In the genomic region with DNA sequence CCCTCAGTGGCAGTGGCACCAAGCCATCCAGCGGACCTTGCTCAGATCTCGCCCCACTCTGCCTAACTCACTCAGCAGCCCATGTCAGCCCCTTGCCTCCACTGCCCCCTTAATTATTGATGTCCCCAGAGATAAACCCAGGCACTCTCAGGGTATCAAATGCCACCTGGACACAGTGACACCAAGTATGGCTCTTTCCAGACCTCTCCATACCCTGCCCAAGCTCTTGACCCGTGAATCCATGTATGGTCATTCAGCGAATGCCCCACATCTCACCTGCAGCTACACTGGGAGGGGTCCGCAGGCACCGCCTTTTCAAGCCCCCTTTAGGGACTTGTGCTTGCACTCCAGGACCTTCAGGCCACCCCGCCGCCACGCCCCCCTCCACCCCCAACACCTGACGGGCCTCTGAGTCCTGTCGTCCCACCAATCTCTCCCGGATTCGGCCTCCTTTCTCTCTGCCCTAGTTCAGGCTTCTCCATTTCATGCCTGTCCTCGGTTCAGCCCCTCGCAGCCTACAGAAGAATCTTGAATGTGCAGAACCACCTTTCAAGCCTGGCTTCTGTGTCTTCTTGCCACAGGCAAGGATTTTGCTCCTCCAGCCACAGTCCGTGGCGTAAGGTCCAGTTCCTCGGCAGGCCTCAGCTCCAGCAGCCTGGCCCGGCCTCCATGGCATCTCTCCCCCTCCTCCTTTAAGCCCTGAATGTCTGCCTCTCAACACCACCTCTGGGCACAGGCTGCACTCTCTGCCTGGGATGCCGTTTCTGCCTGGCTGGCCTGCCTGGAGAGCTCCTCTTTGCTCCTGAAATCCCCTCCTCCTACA, we compare ENCODE assay signal across 28 cellular contexts. TPM values are rescaled to one million over a fixed set of nuclear protein-coding genes. Genes with fewer than 3 reads are reported as not detected.
DNase-seq lines count a peak whose midpoint lies in the region; ATAC-seq, FAIRE-seq and TF ChIP-seq lines count a peak whose summit lies in the region.
"Had no signal": no experiment of that assay in that cellular context is flagged by ENCODE, and none has a peak within 500 bp of the region (broad histone marks: within the 10 kb centered on the region; RNA-seq: fewer than 3 reads in every experiment).

No MANE protein-coding gene starts in this region.

- peak; percentile 35 for DNase-seq in activated CD8-positive, alpha-beta memory T cell treated with anti-CD3 and anti-CD28 coated beads, Interleukin-2, amount 50 U/mL, for 48 hours
- no peak for DNase-seq in activated CD8-positive, alpha-beta memory T cell treated with anti-CD3 and anti-CD28 coated beads, Interleukin-2, amount 50 U/mL, for 4 hours
- DNase-seq in Peyer's patch = peak in 2 of 3 donors; percentile 3 to 36
- no peak for DNase-seq in HepG2 (ENCODE audit: low spot score)
- DNase-seq in spleen = peak; percentile 40
- DNase-seq in dorsolateral prefrontal cortex = no peak
- DNase-seq in RCC 7860 (ENCODE audit: low spot score) = no peak
- DNase-seq in NCI-H2081 (lab: John Stamatoyannopoulos, UW) = no peak
- DNase-seq: activated CD4-positive, CD25-positive, alpha-beta regulatory T cell; activated CD8-positive, alpha-beta T cell treated with anti-CD3 and anti-CD28 coated beads, Interleukin-2, amount 10 ng/mL, durations not matched to agents 7 days and 5 days; activated naive CD4-positive, alpha-beta T cell treated with anti-CD3 and anti-CD28 coated beads, Interleukin-2, amount 50 U/mL, for 16 hours; activated T-cell treated with anti-CD3 and anti-CD28 coated beads, Interleukin-2, amount 50 U/mL, for 72 hours; AML-193; caudate nucleus; GM23248; mesendoderm; NCI-H1694; NCI-H2171 treated with DMSO at 0.1 percent for 48 hours; NCI-H524 treated with DMSO at 0.1 percent for 48 hours; ovary; SJCRH30; stimulated activated CD4-positive, alpha-beta T cell treated with anti-CD3 and anti-CD28 coated beads, Interleukin-15, amount 100 ng/mL, for 24 hours; substantia nigra had no signal

- H3K79me2 ChIP-seq in HepG2 (ENCODE audit: insufficient read depth, low read length) = no peaks in the 10 kb centered on the region

- intact Hi-C loops in HepG2 (cut with micrococcal nuclease; ENCODE audit: unreplicated experiment) = no loop called here
- intact Hi-C loops in spleen (cut with DNase I; ENCODE audit: low total_unique reads) = no loop called here
- intact Hi-C loops in dorsolateral prefrontal cortex (cut with DNase I) = no loop called here

- H3K27me3 ChIP-seq in Peyer's patch = no peaks in the 10 kb centered on the region
- H3K27me3 ChIP-seq in HepG2 (ENCODE audit: control insufficient read depth in 1 of 2, insufficient read depth in 2 of 2, low read length in 2 of 2) = peaks cover 16 to 95% of the 10 kb centered on the region in 2 experiments; a peak in 4 of 5 replicates
- H3K27me3 ChIP-seq in spleen (replicated peaks in 1 of 7) = peaks cover 0 to 48% (median 6%) of the 10 kb centered on the region in 7 donors
- H3K27me3 ChIP-seq in dorsolateral prefrontal cortex = peaks cover 0 to 4% (median 0%) of the 10 kb centered on the region in 45 donors
- H3K27me3 ChIP-seq: ascending aorta, ovary, right lobe of liver, SJCRH30 had no signal

- TF ChIP-seq RAD21 in HepG2 (CRISPR knock-in tag; IDR thresholded peaks at IDR 0.05) = no peak

- WGBS in HepG2 (ENCODE audit: low lambda C conversion rate) = 37% methylated on average over 20 of the region's 20 CpGs
- 87 to 92% (median 91%) methylated on average over 20 of the region's 20 CpGs for WGBS in spleen, 5 donors

- H3K4me1 ChIP-seq in Peyer's patch (peaks cover 0 to 8% (median 0%) of the 10 kb centered on the region in 4 donors), HepG2 (ENCODE audit: insufficient read depth, low read length) (peaks cover 7% of the 10 kb centered on the region; the same call in 1 of the 2 replicates), spleen (no peaks in the 10 kb centered on the region)
- H3K4me1 ChIP-seq: ascending aorta, right lobe of liver had no signal

- in situ Hi-C loops in HepG2 (cut with HindIII; ENCODE audit: extremely low pct_ligation_motif_present, low pct_unique_long_range_greater_than_20kb) = no loop called here

- BruUV-seq in HepG2 (replicated peaks; lab: Mats Ljungman, UMichigan) = no TSS peak

- H4K20me1 ChIP-seq in HepG2 (ENCODE audit: insufficient read depth, low read length) = no peaks in the 10 kb centered on the region; the same call in 1 of the 2 replicates

- TF ChIP-seq EP300 in HepG2 (IDR thresholded peaks at IDR 0.05; ENCODE audit: low read depth in 2 of 2, low read length in 2 of 2) = no peak
- TF ChIP-seq EP300 in HepG2 (CRISPR knock-in tag; IDR thresholded peaks at IDR 0.05; ENCODE audit: borderline replicate concordance) = no peak

- ATAC-seq in HepG2 = peak; percentile 10
- ATAC-seq: activated CD8-positive, alpha-beta T cell treated with anti-CD3 and anti-CD28 coated beads, Interleukin-2, amount 10 ng/mL, durations not matched to agents 7 days and 5 days; activated T-cell treated with anti-CD3 and anti-CD28 coated beads, Interleukin-2, amount 50 U/mL, for 72 hours; Panc1; right lobe of liver; T-cell had no signal

- H2AFZ ChIP-seq in HepG2 (ENCODE audit: low read length) = no peak overlapping the region
- H2AFZ ChIP-seq: GM23248 had no signal

- TF ChIP-seq CTCF in Peyer's patch (IDR thresholded peaks at IDR 0.05) = no peak
- no peak for TF ChIP-seq CTCF in HepG2 (CRISPR knock-in tag; IDR thresholded peaks at IDR 0.05)
- TF ChIP-seq CTCF in spleen (IDR thresholded peaks at IDR 0.05 in 8 of 11, conservative IDR thresholded peaks at IDR 0.05 in 3 of 11) = no peak
- TF ChIP-seq CTCF in dorsolateral prefrontal cortex (IDR thresholded peaks at IDR 0.05 in 54 of 56, conservative IDR thresholded peaks at IDR 0.05 in 2 of 56; ENCODE audit: low read depth in 1 of 56, partially characterized antibody in 56 of 56) = no peak

- TF ChIP-seq POLR2A in Peyer's patch (IDR thresholded peaks at IDR 0.05) (no peak), HepG2 (IDR thresholded peaks at IDR 0.05; ENCODE audit: insufficient read depth in 1 of 2, low read depth in 2 of 2, low read length in 2 of 2) (no peak), spleen (IDR thresholded peaks at IDR 0.05) (no peak)

- H3K9me3 ChIP-seq in Peyer's patch (no peaks in the 10 kb centered on the region), HepG2 (ENCODE audit: low read length) (no peaks in the 10 kb centered on the region), spleen (no peaks in the 10 kb centered on the region)
- H3K9me3 ChIP-seq: ascending aorta, ovary, right lobe of liver, SJCRH30 had no signal

- CTCF ChIA-PET in HepG2 (lab: Yijun Ruan, JAX; ENCODE audit: low intra/inter-chr PET ratio, low total read pairs) = no interaction called here

- no peaks in the 10 kb centered on the region for H3K36me3 ChIP-seq in Peyer's patch
- H3K36me3 ChIP-seq in HepG2 (replicated peaks in 1 of 2; ENCODE audit: control insufficient read depth in 1 of 2, insufficient read depth in 2 of 2, low read length in 2 of 2) = no peaks in the 10 kb centered on the region
- no peaks in the 10 kb centered on the region for H3K36me3 ChIP-seq in spleen
- H3K36me3 ChIP-seq: ascending aorta, ovary, right lobe of liver, SJCRH30 had no signal

- H3K4me3 ChIP-seq in Peyer's patch (no peak overlapping the region), HepG2 (replicated peaks in 1 of 3; ENCODE audit: insufficient read depth in 1 of 3, low read depth in 2 of 3, low read length in 3 of 3) (no peak overlapping the region), spleen (no peak overlapping the region), dorsolateral prefrontal cortex (no peak overlapping the region)
- H3K4me3 ChIP-seq: ascending aorta, GM23248, ovary, right lobe of liver, SJCRH30 had no signal

- H3K9ac ChIP-seq in HepG2 (ENCODE audit: insufficient read depth, low read depth, low read length) = no peak overlapping the region
- H3K9ac ChIP-seq: GM23248 had no signal

- no peak overlapping the region for H3K27ac ChIP-seq in Peyer's patch
- H3K27ac ChIP-seq in HepG2 (ENCODE audit: extremely low read length, insufficient read depth, low read length) = no peak overlapping the region
- H3K27ac ChIP-seq in spleen = no peak overlapping the region
- H3K27ac ChIP-seq in dorsolateral prefrontal cortex = no peak overlapping the region
- H3K27ac ChIP-seq: ascending aorta, GM23248, ovary, right lobe of liver, SJCRH30 had no signal

- no peak overlapping the region for H3K4me2 ChIP-seq in HepG2 (ENCODE audit: low read depth, low read length)

- POLR2A ChIA-PET in HepG2 (lab: Yijun Ruan, JAX) = interaction anchor here (1.1 kb wide), 1 partner anchor 52 kb away, joined by 3 read pairs; no protein-coding TSS in a partner anchor

- FAIRE-seq in HepG2 (lab: Jason Lieb, UNC) (no peak), RCC 7860 (lab: Jason Lieb, UNC) (no peak)
- FAIRE-seq: G401.6 had no signal

RNA-seq across cellular contexts. Expression of gene ODC1, which starts 54.1 kb away (rescaled TPM):
- total RNA-seq in Peyer's patch (10 to 100 TPM; 31.5 to 91.6 (median 55.6) TPM), HepG2 (2016; rRNA removed; fragmentation: Illumina TruSeq; extraction: Trizol) (371 and 422 TPM in 2 replicates), spleen (10 to 100 TPM; 28.9 to 84.3 (median 62.8) TPM), dorsolateral prefrontal cortex (10 to 100 TPM; 11.1 to 44.4 (median 22.4) TPM)
- 747 and 845 TPM in 2 replicates for total RNA-seq in HepG2 (2016; cell fraction: cytosol; rRNA removed; fragmentation: Illumina TruSeq; extraction: Trizol; ENCODE audit: low read depth)
- total RNA-seq in HepG2 (2016; cell fraction: insoluble cytoplasmic fraction; rRNA removed; fragmentation: Illumina TruSeq; extraction: Trizol) = 382 and 405 TPM in 2 replicates
- total RNA-seq in HepG2 (2016; cell fraction: membrane; rRNA removed; fragmentation: Illumina TruSeq; extraction: Trizol) = 1,179 and 1,380 TPM in 2 replicates
- 154 and 170 TPM in 2 replicates for total RNA-seq in HepG2 (2016; cell fraction: nucleus; rRNA removed; fragmentation: Illumina TruSeq; extraction: Trizol)
- polyA plus RNA-seq in HepG2 (2011; rRNA removed) (105 and 142 TPM in 2 replicates), spleen (10 to 100 TPM; 38.0 to 78.1 (median 65.3) TPM)
- 93.6 and 131 TPM in 2 replicates for polyA plus RNA-seq in HepG2 (2011; cell fraction: cytosol; rRNA removed)
- polyA plus RNA-seq in HepG2 (2011; cell fraction: nucleus; rRNA removed) = 44.5 and 56.5 TPM in 2 replicates
- 108 and 109 TPM in 2 replicates for polyA plus RNA-seq in HepG2 (2012)
- polyA plus RNA-seq in HepG2 (2016; cell fraction: cytosol; fragmentation: Illumina TruSeq; extraction: Trizol; ENCODE audit: low read depth) = 923 and 940 TPM in 2 replicates
- 367 and 392 TPM in 2 replicates for polyA plus RNA-seq in HepG2 (2016; cell fraction: insoluble cytoplasmic fraction; fragmentation: Illumina TruSeq; extraction: Trizol; ENCODE audit: low read depth)
- 1,008 and 1,080 TPM in 2 replicates for polyA plus RNA-seq in HepG2 (2016; cell fraction: membrane; fragmentation: Illumina TruSeq; extraction: Trizol; ENCODE audit: low read depth)
- polyA plus RNA-seq in HepG2 (2016; cell fraction: nucleus; fragmentation: Illumina TruSeq; extraction: Trizol; ENCODE audit: insufficient read depth, low read depth) = 235 and 237 TPM in 2 replicates
- polyA minus RNA-seq in HepG2 (2011; rRNA and poly(A)+ RNA removed; ENCODE audit: low replicate concordance) = 64.0 and 223 TPM in 2 replicates
- polyA minus RNA-seq in HepG2 (2011; cell fraction: cytosol; rRNA and poly(A)+ RNA removed) = 53.3 and 58.5 TPM in 2 replicates
- polyA minus RNA-seq in HepG2 (2011; cell fraction: nucleus; rRNA and poly(A)+ RNA removed) = 32.7 and 35.2 TPM in 2 replicates

Comparison
In these comparisons a context has a peak if more than half of its experiments do, and no peak if none do; other contexts are left out.
1. DNase-seq: peak in activated CD8-positive, alpha-beta memory T cell treated with anti-CD3 and anti-CD28 coated beads, Interleukin-2, amount 50 U/mL, for 48 hours (single experiment), Peyer's patch (2 of 3) and spleen (single experiment); none in activated CD8-positive, alpha-beta memory T cell treated with anti-CD3 and anti-CD28 coated beads, Interleukin-2, amount 50 U/mL, for 4 hours (single experiment), HepG2 (single experiment), dorsolateral prefrontal cortex (0 of 10), RCC 7860 (single experiment) and NCI-H2081 (0 of 2).